ENCODE assay signal across 13 cellular contexts in the genomic region with DNA sequence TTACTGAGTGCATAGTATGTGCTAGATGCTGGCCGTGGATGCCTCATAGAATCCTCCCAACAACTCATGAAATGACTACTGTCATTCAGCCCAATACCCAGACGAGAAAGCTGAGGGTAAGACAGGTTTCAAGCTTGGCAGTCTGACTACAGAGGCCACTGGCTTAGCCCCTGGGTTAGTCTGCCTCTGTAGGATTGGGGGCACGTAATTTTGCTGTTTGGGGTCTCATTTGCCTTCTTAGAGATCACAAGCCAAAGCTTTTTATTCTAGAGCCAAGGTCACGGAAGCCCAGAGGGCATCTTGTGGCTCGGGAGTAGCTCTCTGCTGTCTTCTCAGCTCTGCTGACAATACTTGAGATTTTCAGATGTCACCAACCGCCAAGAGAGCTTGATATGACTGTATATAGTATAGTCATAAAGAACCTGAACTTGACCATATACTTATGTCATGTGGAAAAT. TPM values are rescaled to one million over a fixed set of nuclear protein-coding genes. Genes with fewer than 3 reads are reported as not detected.
DNase-seq lines count a peak whose midpoint lies in the region; ATAC-seq, FAIRE-seq and TF ChIP-seq lines count a peak whose summit lies in the region.
"Had no signal": no experiment of that assay in that cellular context is flagged by ENCODE, and none has a peak within 500 bp of the region (broad histone marks: within the 10 kb centered on the region; RNA-seq: fewer than 3 reads in every experiment).

No MANE protein-coding gene starts in this region.

- no peak for TF ChIP-seq CTCF in colonic mucosa (IDR thresholded peaks at IDR 0.05)
- no peak for TF ChIP-seq CTCF in vagina (IDR thresholded peaks at IDR 0.05)

- intact Hi-C loops in colonic mucosa (cut with DNase I) (loop anchor here (5.0 kb wide), 2 partner anchors 92 to 287 kb away; no protein-coding TSS in a partner anchor), vagina (cut with DNase I) (no loop called here)

- H3K9me3 ChIP-seq in colonic mucosa = no peaks in the 10 kb centered on the region
- no peaks in the 10 kb centered on the region for H3K9me3 ChIP-seq in vagina

- ATAC-seq in HG03442 (IDR thresholded peaks at IDR 0.05; ENCODE audit: unreplicated experiment) = peak; percentile 67

- H3K36me3 ChIP-seq in colonic mucosa = no peaks in the 10 kb centered on the region
- H3K36me3 ChIP-seq in vagina = no peaks in the 10 kb centered on the region

- H3K27ac ChIP-seq in colonic mucosa (peak overlapping the region; percentile 4), vagina (peak overlapping the region; percentile 19)
- H3K27ac ChIP-seq: parathyroid adenoma had no signal

- H3K4me3 ChIP-seq in colonic mucosa (no peak overlapping the region), vagina (no peak overlapping the region)

- H3K27me3 ChIP-seq in colonic mucosa (no peaks in the 10 kb centered on the region), vagina (no peaks in the 10 kb centered on the region)

- no peak for TF ChIP-seq POLR2A in vagina (IDR thresholded peaks at IDR 0.05)

- FAIRE-seq in urothelium cell line (lab: Jason Lieb, UNC) = no peak

- DNase-seq in stimulated activated CD4-positive, alpha-beta T cell treated with anti-CD3 and anti-CD28 coated beads, Interleukin-15, amount 100 ng/mL, for 48 hours (ENCODE audit: low read depth in 2 of 2) = peak; percentile 35 to 40
- no peak for DNase-seq in stimulated activated CD4-positive, alpha-beta T cell treated with anti-CD3 and anti-CD28 coated beads, Interleukin-12 subunit alpha, Interleukin-12 subunit beta, amount 100 ng/mL, for 4 hours
- DNase-seq in colonic mucosa = no peak
- DNase-seq in vagina (ENCODE audit: extremely low spot score in 2 of 2) = no peak
- DNase-seq in NAMALWA (ENCODE audit: low spot score) = no peak
- no peak for DNase-seq in urothelium cell line (ENCODE audit: low spot score)
- DNase-seq in NOMO-1 treated with DMSO at 0.1 percent for 48 hours (lab: John Stamatoyannopoulos, UW; ENCODE audit: unreplicated experiment) = no peak
- DNase-seq: cerebellar nuclear complex, NCI-H510A treated with DMSO at 0.1 percent for 48 hours, T-helper 9 cell had no signal

- no peak overlapping the region for H3K9ac ChIP-seq in colonic mucosa (ENCODE audit: low read depth in 2 of 2, low read length in 2 of 2)
- H3K9ac ChIP-seq: parathyroid adenoma had no signal

- H3K4me1 ChIP-seq in colonic mucosa (no peaks in the 10 kb centered on the region), vagina (no peaks in the 10 kb centered on the region)
- H3K4me1 ChIP-seq: parathyroid adenoma had no signal

RNA-seq across cellular contexts. Expression of gene CCR5, which starts 1.0 kb away (rescaled TPM):
- total RNA-seq in colonic mucosa (1 to 10 TPM in 1 of 2 donors, under 1 TPM in 1; 0.57 to 1.9 TPM), vagina (3.9 TPM)
- total RNA-seq: HT-29 had no signal

RNA-seq across cellular contexts. Expression of gene CCR2, which starts 15.8 kb away (rescaled TPM):
- total RNA-seq in colonic mucosa = 1 to 10 TPM; 1.5 to 3.0 TPM
- total RNA-seq in vagina = 1.2 TPM
- total RNA-seq: HT-29 had no signal

RNA-seq across cellular contexts. Expression of gene CCRL2, which starts 37.4 kb away (rescaled TPM):
- total RNA-seq in colonic mucosa = 10 to 100 TPM; 10.9 to 17.6 TPM
- not detected for total RNA-seq in vagina

Comparison
In these comparisons a context has a peak if more than half of its experiments do, and no peak if none do; other contexts are left out.
1. DNase-seq: peak in stimulated activated CD4-positive, alpha-beta T cell treated with anti-CD3 and anti-CD28 coated beads, Interleukin-15, amount 100 ng/mL, for 48 hours (2 of 2); none in stimulated activated CD4-positive, alpha-beta T cell treated with anti-CD3 and anti-CD28 coated beads, Interleukin-12 subunit alpha, Interleukin-12 subunit beta, amount 100 ng/mL, for 4 hours (single experiment), colonic mucosa (single experiment), vagina (0 of 2), NAMALWA (single experiment), urothelium cell line (single experiment) and NOMO-1 treated with DMSO at 0.1 percent for 48 hours (single experiment).